1 cellular context compared by ENCODE assay signal in genomic region chr1:111475706-111476105, GRCh38.
TF ChIP-seq lines count a peak whose summit lies in the region.

No MANE protein-coding gene starts in this region.

TF ChIP-seq in SK-N-SH, 30 proteins besides CTCF, POLR2A, EP300 and RAD21 (continued from another document):
- no peak for TF ChIP-seq PBX3 (IDR thresholded peaks at IDR 0.05)
- TF ChIP-seq EZH2phosphoT487 (IDR thresholded peaks at IDR 0.05; ENCODE audit: borderline replicate concordance, low read depth) = no peak
- no peak for TF ChIP-seq GABPA (IDR thresholded peaks at IDR 0.05; ENCODE audit: low read depth)
- no peak for TF ChIP-seq FOXM1 (IDR thresholded peaks at IDR 0.05; ENCODE audit: low read depth)
- no peak for TF ChIP-seq MEF2A (IDR thresholded peaks at IDR 0.05; ENCODE audit: borderline replicate concordance, low read depth)
- no peak for TF ChIP-seq YY1 (IDR thresholded peaks at IDR 0.05; ENCODE audit: low read depth)
- no peak for TF ChIP-seq FOSL2 (IDR thresholded peaks at IDR 0.05; ENCODE audit: borderline replicate concordance, low read depth)
- TF ChIP-seq MXI1 (IDR thresholded peaks at IDR 0.05; ENCODE audit: low read depth, low read length) = no peak
- no peak for TF ChIP-seq TAF1 (IDR thresholded peaks at IDR 0.05; ENCODE audit: borderline replicate concordance, low read depth, low read length)
TF ChIP-seq in SK-N-SH: peak in this region for 0.
